ENCODE assay signal across 17 cellular contexts in the genomic region with DNA sequence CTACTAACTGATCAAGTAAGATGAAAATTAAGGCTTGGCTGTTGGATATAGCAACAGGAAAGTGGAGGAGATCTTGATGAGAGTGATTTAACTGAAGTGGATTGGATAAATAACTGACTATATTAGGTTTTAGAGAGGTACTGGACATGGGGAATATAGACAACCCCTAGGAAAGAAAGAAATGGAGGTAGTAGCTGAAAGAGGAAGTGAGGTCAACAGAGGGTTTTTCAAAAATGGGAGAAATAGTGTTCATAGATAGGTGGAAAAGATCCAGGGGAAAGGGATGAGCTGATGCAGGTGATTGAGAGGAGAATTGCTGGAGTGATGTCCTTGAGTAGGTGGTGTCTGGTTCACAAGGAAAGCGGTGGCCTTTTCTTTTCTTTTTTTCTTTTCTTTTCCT.
"Had no signal": no experiment of that assay in that cellular context is flagged by ENCODE, and none has a peak within 500 bp of the region (broad histone marks: within the 10 kb centered on the region; RNA-seq: fewer than 3 reads in every experiment).

No MANE protein-coding gene starts in this region.

- H3K79me2 ChIP-seq: parathyroid adenoma had no signal

- H3K4me3 ChIP-seq: colonic mucosa, lung, prostate gland, right lobe of liver, testis, transverse colon had no signal

- H3K27me3 ChIP-seq: colonic mucosa, right lobe of liver, testis, transverse colon had no signal

- H3K36me3 ChIP-seq: colonic mucosa, prostate gland, right lobe of liver, transverse colon had no signal

- H3K4me1 ChIP-seq: colonic mucosa, parathyroid adenoma, prostate gland, right lobe of liver had no signal

- ATAC-seq: left colon, left ventricle myocardium superior, right lobe of liver had no signal

- H3K27ac ChIP-seq: colonic mucosa, parathyroid adenoma, prostate gland, right lobe of liver, testis, transverse colon had no signal

- H3K9ac ChIP-seq: parathyroid adenoma had no signal

- H3K9me3 ChIP-seq: colonic mucosa, prostate gland, testis, transverse colon had no signal

- H2AFZ ChIP-seq: parathyroid adenoma had no signal

- DNase-seq: colonic mucosa; effector CD4-positive, alpha-beta T cell; endodermal cell; foreskin melanocyte; head of caudate nucleus; hippocampal formation; islet precursor cell; left colon; left ventricle myocardium superior; mesendoderm; naive B cell; right lobe of liver; testis; transverse colon had no signal
